Comparison of ENCODE assay signal across 8 cellular contexts in genomic region chr15:90191795-90192494, GRCh38. TPM values are rescaled to one million over a fixed set of nuclear protein-coding genes. Genes with fewer than 3 reads are reported as not detected.
DNase-seq lines count a peak whose midpoint lies in the region; ATAC-seq and TF ChIP-seq lines count a peak whose summit lies in the region.

No MANE protein-coding gene starts in this region.

- no peak overlapping the region for H2BK120ac ChIP-seq in mesendoderm (ENCODE audit: low read depth, low read length)

- H4K20me1 ChIP-seq in BLaER1 treated with 17β-estradiol and CSF1 and Interleukin-3, amounts not matched to agents 10 nM and 100 nM = peaks cover 0 to 72% (median 0%) of the 10 kb centered on the region in 11 experiments; a peak in 4 of 22 replicates

- H3K79me1 ChIP-seq in mesendoderm (ENCODE audit: low read length) = no peaks in the 10 kb centered on the region

- no peak overlapping the region for H4K8ac ChIP-seq in mesendoderm (ENCODE audit: low read depth, low read length)

- DNase-seq in NCI-H526 (lab: John Stamatoyannopoulos, UW) = peak; percentile 89 to 97
- DNase-seq in activated effector memory CD4-positive, alpha-beta T cell treated with anti-CD3 and anti-CD28 coated beads, Interleukin-2, amount 50 U/mL, for 16 hours = peak; percentile 70
- DNase-seq in left ventricle myocardium inferior = peak; percentile 75
- peak; percentile 73 to 88 for DNase-seq in gastrocnemius medialis
- DNase-seq in mesendoderm = no peak

- peak overlapping the region; percentile 81 to 98 (median 94) for H3K4me2 ChIP-seq in BLaER1 treated with 17β-estradiol and CSF1 and Interleukin-3, amounts not matched to agents 10 nM and 100 nM
- H3K4me2 ChIP-seq in mesendoderm (ENCODE audit: low read length) = no peak overlapping the region

- H3K9me3 ChIP-seq in BLaER1 treated with 17β-estradiol and CSF1 and Interleukin-3, amounts not matched to agents 10 nM and 100 nM (replicated peaks in 1 of 11) = no peaks in the 10 kb centered on the region
- H3K9me3 ChIP-seq in left ventricle myocardium inferior (replicated peaks) = no peaks in the 10 kb centered on the region
- no peaks in the 10 kb centered on the region for H3K9me3 ChIP-seq in gastrocnemius medialis

- peak overlapping the region in 10 of 11 experiments; percentile 66 to 90 (median 80); a peak in 20 of 22 replicates for H3K9ac ChIP-seq in BLaER1 treated with 17β-estradiol and CSF1 and Interleukin-3, amounts not matched to agents 10 nM and 100 nM
- H3K9ac ChIP-seq in mesendoderm (ENCODE audit: low read length) = no peak overlapping the region

- in situ Hi-C loops in gastrocnemius medialis (cut with MboI; ENCODE audit: low sequenced_read_pairs in 4 of 4) = no loop called here

- H3K18ac ChIP-seq in mesendoderm (ENCODE audit: low read length) = no peak overlapping the region

- no peak overlapping the region for H2BK5ac ChIP-seq in mesendoderm (ENCODE audit: low read length)

- no peak overlapping the region for H3K56ac ChIP-seq in mesendoderm (ENCODE audit: low read length)

- H3K4me1 ChIP-seq in BLaER1 treated with 17β-estradiol and CSF1 and Interleukin-3, amounts not matched to agents 10 nM and 100 nM = peaks cover 86 to 94% (median 88%) of the 10 kb centered on the region in 10 experiments
- H3K4me1 ChIP-seq in left ventricle myocardium inferior = peaks cover 58% of the 10 kb centered on the region
- H3K4me1 ChIP-seq in gastrocnemius medialis = peaks cover 19 to 27% of the 10 kb centered on the region in 2 donors
- H3K4me1 ChIP-seq in mesendoderm (ENCODE audit: control insufficient read depth, low read depth, low read length) = no peaks in the 10 kb centered on the region

- H3K36me3 ChIP-seq in BLaER1 treated with 17β-estradiol and CSF1 and Interleukin-3, amounts not matched to agents 10 nM and 100 nM = peaks cover 0 to 25% (median 0%) of the 10 kb centered on the region in 11 experiments; a peak in 9 of 22 replicates
- H3K36me3 ChIP-seq in left ventricle myocardium inferior (no peaks in the 10 kb centered on the region), gastrocnemius medialis (no peaks in the 10 kb centered on the region), mesendoderm (ENCODE audit: control insufficient read depth, insufficient read depth, low read length) (no peaks in the 10 kb centered on the region)

- no peaks in the 10 kb centered on the region for H3K79me2 ChIP-seq in mesendoderm (ENCODE audit: control insufficient read depth, insufficient read depth, low read length)

- H3K4me3 ChIP-seq in BLaER1 treated with 17β-estradiol and CSF1 and Interleukin-3, amounts not matched to agents 10 nM and 100 nM = peak overlapping the region in 9 of 10 experiments; percentile 19 to 61 (median 48); a peak in 16 of 20 replicates
- H3K4me3 ChIP-seq in left ventricle myocardium inferior (peak overlapping the region; percentile 29), gastrocnemius medialis (no peak overlapping the region), mesendoderm (ENCODE audit: low read length) (no peak overlapping the region)

- no peak overlapping the region for H3K23ac ChIP-seq in mesendoderm (ENCODE audit: low read length)

- peak overlapping the region; percentile 44 to 98 (median 90); a peak in 21 of 22 replicates for H3K27ac ChIP-seq in BLaER1 treated with 17β-estradiol and CSF1 and Interleukin-3, amounts not matched to agents 10 nM and 100 nM
- H3K27ac ChIP-seq in left ventricle myocardium inferior (replicated peaks) (peak overlapping the region; percentile 82), gastrocnemius medialis (peak overlapping the region; percentile 2 to 61 (median 39)), mesendoderm (ENCODE audit: low read depth, low read length) (no peak overlapping the region)

- no peak overlapping the region for H2BK15ac ChIP-seq in mesendoderm (replicated peaks; ENCODE audit: low read depth)

- TF ChIP-seq POLR2A in gastrocnemius medialis (IDR thresholded peaks at IDR 0.05) = no peak

- no peak overlapping the region for H4K5ac ChIP-seq in mesendoderm (ENCODE audit: low read length)

- H2AK5ac ChIP-seq in mesendoderm (ENCODE audit: low read length) = no peak overlapping the region

- no CpG with 5 or more reads among the region's 7 CpGs for WGBS in mesendoderm (ENCODE audit: extremely low coverage, insufficient coverage, low lambda C conversion rate)

- intact Hi-C loops in left ventricle myocardium inferior (cut with micrococcal nuclease) = no loop called here
- intact Hi-C loops in gastrocnemius medialis (cut with DNase I; ENCODE audit: low total_unique reads) = no loop called here

- ATAC-seq in GM19023 (IDR thresholded peaks at IDR 0.05; ENCODE audit: unreplicated experiment) (peak; percentile 50), HG03460 (IDR thresholded peaks at IDR 0.05; ENCODE audit: unreplicated experiment) (peak; percentile 70), gastrocnemius medialis (peak; percentile 86 to 95)

- no peaks in the 10 kb centered on the region for H3K27me3 ChIP-seq in BLaER1 treated with 17β-estradiol and CSF1 and Interleukin-3, amounts not matched to agents 10 nM and 100 nM
- no peaks in the 10 kb centered on the region for H3K27me3 ChIP-seq in left ventricle myocardium inferior (ENCODE audit: low read depth)
- no peaks in the 10 kb centered on the region for H3K27me3 ChIP-seq in gastrocnemius medialis
- no peaks in the 10 kb centered on the region for H3K27me3 ChIP-seq in mesendoderm (ENCODE audit: insufficient read depth, low read length, poor library complexity)

- no peak overlapping the region for H3K4ac ChIP-seq in mesendoderm (ENCODE audit: low read depth, low read length)

- TF ChIP-seq CTCF in left ventricle myocardium inferior (IDR thresholded peaks at IDR 0.05; ENCODE audit: borderline replicate concordance) (no peak), gastrocnemius medialis (IDR thresholded peaks at IDR 0.05 in 4 of 5, conservative IDR thresholded peaks at IDR 0.05 in 1 of 5) (no peak)

RNA-seq across cellular contexts. Expression of gene SEMA4B, which starts 9.2 kb away (rescaled TPM):
- total RNA-seq in left ventricle myocardium inferior = 22.7 TPM
- total RNA-seq in gastrocnemius medialis = 10 to 100 TPM in 1 of 4 donors, 1 to 10 TPM in 3; 2.1 to 12.1 (median 6.4) TPM
- polyA plus RNA-seq in mesendoderm (2013, experiment 1 of 2) = 14.6 TPM
- polyA plus RNA-seq in mesendoderm (2013, experiment 2 of 2) = 14.6 TPM

RNA-seq across cellular contexts. Expression of gene CIB1, which starts 41.8 kb away (rescaled TPM):
- total RNA-seq in left ventricle myocardium inferior (69.6 TPM), gastrocnemius medialis (10 to 100 TPM; 15.5 to 43.4 (median 30.7) TPM)
- polyA plus RNA-seq in mesendoderm (2013, experiment 1 of 2) = 24.0 TPM
- 23.4 TPM for polyA plus RNA-seq in mesendoderm (2013, experiment 2 of 2)

RNA-seq across cellular contexts. Expression of gene GDPGP1, which starts 42.1 kb away (rescaled TPM):
- total RNA-seq in left ventricle myocardium inferior (15.5 TPM), gastrocnemius medialis (1 to 10 TPM; 1.8 to 6.9 (median 4.3) TPM)
- 1.1 TPM for polyA plus RNA-seq in mesendoderm (2013, experiment 1 of 2)
- polyA plus RNA-seq in mesendoderm (2013, experiment 2 of 2) = 1.1 TPM

RNA-seq across cellular contexts. Expression of gene TTLL13, which starts 57.4 kb away (rescaled TPM):
- total RNA-seq in left ventricle myocardium inferior (0.19 TPM), gastrocnemius medialis (not detected)
- polyA plus RNA-seq in mesendoderm (2013, experiment 1 of 2) = not detected
- 0.01 TPM for polyA plus RNA-seq in mesendoderm (2013, experiment 2 of 2)

Comparison
In these comparisons a context has a peak if more than half of its experiments do, and no peak if none do; other contexts are left out.
1. H3K4me3 ChIP-seq: peak in BLaER1 treated with 17β-estradiol and CSF1 and Interleukin-3, amounts not matched to agents 10 nM and 100 nM (9 of 10) and left ventricle myocardium inferior (single experiment); none in gastrocnemius medialis (0 of 4) and mesendoderm (single experiment).
2. Peak in every context shown above with its lines, with median percentiles within 50 percentile points of each other: ATAC-seq.